In genomic region chr3:36764704-36765038, GRCh38 we compare ENCODE assay signal across 10 cellular contexts. TPM values are rescaled to one million over a fixed set of nuclear protein-coding genes. Genes with fewer than 3 reads are reported as not detected.
DNase-seq lines count a peak whose midpoint lies in the region; ATAC-seq and TF ChIP-seq lines count a peak whose summit lies in the region.
"Had no signal": no experiment of that assay in that cellular context is flagged by ENCODE, and none has a peak within 500 bp of the region (broad histone marks: within the 10 kb centered on the region; RNA-seq: fewer than 3 reads in every experiment).

No MANE protein-coding gene starts in this region.

- no peaks in the 10 kb centered on the region for H3K36me3 Mint-ChIP-seq in activated B cell treated with CpG ODN at 0.5 μM for 24 hours (ENCODE audit: low read depth)

- H3K27me3 ChIP-seq in H7 (ENCODE audit: control insufficient read depth, insufficient read depth, low read length) (peaks cover 22% of the 10 kb centered on the region), iPS DF 6.9 (ENCODE audit: control insufficient read depth, insufficient read depth, low read length) (peaks cover 17% of the 10 kb centered on the region), gastrocnemius medialis (peaks cover 3 to 21% (median 14%) of the 10 kb centered on the region in 3 donors)

- no peaks in the 10 kb centered on the region for H3K9me3 ChIP-seq in iPS DF 6.9 (ENCODE audit: control insufficient read depth, insufficient read depth, low read length)
- H3K9me3 ChIP-seq in gastrocnemius medialis = no peaks in the 10 kb centered on the region

- peaks cover 4% of the 10 kb centered on the region for H3K4me1 Mint-ChIP-seq in activated B cell treated with CpG ODN at 0.5 μM for 24 hours

- H3K36me3 ChIP-seq in H7 (replicated peaks; ENCODE audit: control insufficient read depth, insufficient read depth, low read length) (no peaks in the 10 kb centered on the region), iPS DF 6.9 (ENCODE audit: control insufficient read depth, insufficient read depth, low read length) (no peaks in the 10 kb centered on the region), gastrocnemius medialis (no peaks in the 10 kb centered on the region)

- no peak overlapping the region for H3K27ac Mint-ChIP-seq in activated B cell treated with CpG ODN at 0.5 μM for 24 hours

- H3K4me3 ChIP-seq in H7 (ENCODE audit: insufficient read depth, low read depth, low read length) (peak overlapping the region; percentile 55), iPS DF 6.9 (ENCODE audit: low read length) (peak overlapping the region; percentile 80; the same call in 1 of the 2 replicates), gastrocnemius medialis (peak overlapping the region; percentile 26 to 44 (median 40))

- H3K4me1 ChIP-seq in iPS DF 6.9 (ENCODE audit: control insufficient read depth, insufficient read depth, low read length) (peaks cover 8% of the 10 kb centered on the region), gastrocnemius medialis (no peaks in the 10 kb centered on the region)

- no peak for DNase-seq in H7
- no peak for DNase-seq in activated B cell treated with CpG ODN at 0.5 μM for 24 hours
- no peak for DNase-seq in iPS DF 6.9 (ENCODE audit: low read depth, low spot score)
- DNase-seq in gastrocnemius medialis = no peak
- DNase-seq in stimulated activated CD4-positive, alpha-beta T cell treated with anti-CD3 and anti-CD28 coated beads, Interleukin-2, amount 100 ng/mL, for 24 hours = no peak
- DNase-seq in stimulated activated CD4-positive, alpha-beta T cell treated with anti-CD3 and anti-CD28 coated beads, Interleukin-15, amount 100 ng/mL, for 24 hours = no peak
- DNase-seq: DND-41, NCI-H2107 had no signal

- H3K27me3 Mint-ChIP-seq in activated B cell treated with CpG ODN at 0.5 μM for 24 hours = peaks cover 63% of the 10 kb centered on the region

- H3K27ac ChIP-seq in iPS DF 6.9 (ENCODE audit: low read length) = no peak overlapping the region
- peak overlapping the region in 1 of 4 donors; percentile 2 for H3K27ac ChIP-seq in gastrocnemius medialis

- in situ Hi-C loops in gastrocnemius medialis (cut with MboI; ENCODE audit: low sequenced_read_pairs in 4 of 4) = no loop called here

- no CpG with 5 or more reads among the region's 10 CpGs for WGBS in iPS DF 6.9 (ENCODE audit: insufficient coverage, insufficient read length)

- TF ChIP-seq CTCF in activated B cell treated with CpG ODN at 0.5 μM for 24 hours (IDR thresholded peaks at IDR 0.05) (no peak), gastrocnemius medialis (IDR thresholded peaks at IDR 0.05 in 4 of 5, conservative IDR thresholded peaks at IDR 0.05 in 1 of 5) (no peak)

- intact Hi-C loops in activated B cell treated with CpG ODN at 0.5 μM for 24 hours (cut with micrococcal nuclease) (no loop called here), gastrocnemius medialis (cut with DNase I; ENCODE audit: low total_unique reads) (no loop called here)

- no peaks in the 10 kb centered on the region for H3K9me3 Mint-ChIP-seq in activated B cell treated with CpG ODN at 0.5 μM for 24 hours

- POLR2A ChIA-PET in activated B cell treated with CpG ODN at 0.5 μM for 24 hours (lab: Charles Lee) = no interaction called here

- H3K4me3 Mint-ChIP-seq in activated B cell treated with CpG ODN at 0.5 μM for 24 hours = peak overlapping the region; percentile 28

- CTCF ChIA-PET in activated B cell treated with CpG ODN at 0.5 μM for 24 hours (lab: Charles Lee) = no interaction called here

- TF ChIP-seq POLR2A in gastrocnemius medialis (IDR thresholded peaks at IDR 0.05) = no peak

- ATAC-seq in activated B cell treated with CpG ODN at 0.5 μM for 24 hours (ENCODE audit: low read depth) = no peak
- no peak for ATAC-seq in gastrocnemius medialis
- ATAC-seq in HG02884 (IDR thresholded peaks at IDR 0.05; ENCODE audit: unreplicated experiment) = no peak
- ATAC-seq: activated CD4-positive, CD25-positive, alpha-beta regulatory T cell treated with anti-CD3 and anti-CD28 coated beads, Interleukin-2, amount 50 U/mL, for 24 hours had no signal

RNA-seq across cellular contexts. Expression of gene DCLK3, which starts 0.3 kb away (rescaled TPM):
- total RNA-seq in H7 (2014; rRNA removed; shearing (Covaris generic)) = 0.37 and 0.42 TPM in 2 replicates
- total RNA-seq in activated B cell treated with CpG ODN at 0.5 μM for 24 hours (not detected in 2 replicates), gastrocnemius medialis (under 1 TPM; 0.10 to 0.55 (median 0.47) TPM)
